Comparison of ENCODE assay signal across 11 cellular contexts in the genomic region with DNA sequence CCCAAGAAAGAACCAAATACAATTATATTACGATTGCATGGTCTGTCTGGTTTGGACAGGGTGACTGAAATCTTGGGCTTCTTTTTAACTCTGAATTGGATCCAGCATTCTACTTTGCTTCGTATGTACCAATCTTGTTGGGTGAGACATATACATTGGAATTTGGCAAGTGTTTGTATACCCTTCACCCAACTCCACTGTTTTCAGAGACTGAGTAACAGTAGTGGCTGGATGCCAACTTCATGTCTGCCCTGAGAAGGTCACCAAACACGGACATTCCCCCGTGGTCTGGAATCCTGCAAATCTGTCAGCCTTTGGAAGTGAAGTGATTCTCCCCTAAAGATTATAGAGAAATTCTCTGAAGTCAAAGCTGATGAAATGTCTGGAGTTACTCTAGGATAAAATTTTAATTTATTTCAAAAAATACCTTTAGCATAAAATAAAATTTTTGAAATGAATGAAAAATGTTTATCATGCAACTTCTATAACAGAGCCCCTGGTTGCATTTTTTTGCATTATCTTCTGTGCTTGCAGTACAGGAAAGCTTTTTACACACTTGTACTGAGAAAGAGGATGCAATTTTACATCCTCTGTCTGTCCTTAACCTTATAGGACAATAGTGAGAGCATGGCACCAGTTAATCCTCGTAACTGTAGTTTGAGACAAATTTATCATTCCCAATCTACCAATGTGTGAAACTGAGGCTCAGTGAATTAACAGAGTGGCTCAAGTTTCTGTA.
DNase-seq lines count a peak whose midpoint lies in the region; ATAC-seq, FAIRE-seq and TF ChIP-seq lines count a peak whose summit lies in the region.
"Had no signal": no experiment of that assay in that cellular context is flagged by ENCODE, and none has a peak within 500 bp of the region (broad histone marks: within the 10 kb centered on the region; RNA-seq: fewer than 3 reads in every experiment).

No MANE protein-coding gene starts in this region.

- H3K4me1 ChIP-seq in adipocyte (ENCODE audit: control insufficient read depth, insufficient read depth, low read length) = peaks cover 19% of the 10 kb centered on the region
- peaks cover 0 to 49% (median 29%) of the 10 kb centered on the region in 9 donors for H3K4me1 ChIP-seq in heart right ventricle
- no peaks in the 10 kb centered on the region for H3K4me1 ChIP-seq in CD8-positive, alpha-beta memory T cell (ENCODE audit: insufficient read depth, low read length)

- 44 to 49% methylated on average over 5 of the region's 5 CpGs for WGBS in heart right ventricle, 2 donors

- peaks cover 3 to 8% (median 4%) of the 10 kb centered on the region in 3 donors for H3K36me3 Mint-ChIP-seq in CD8-positive, alpha-beta memory T cell

- TF ChIP-seq CTCF in heart right ventricle (IDR thresholded peaks at IDR 0.05) = no peak

- CTCF ChIA-PET in CD8-positive, alpha-beta memory T cell (lab: Charles Lee) = no interaction called here

- H3K36me3 ChIP-seq in adipocyte (ENCODE audit: control insufficient read depth, insufficient read depth, low read length, severe bottlenecking) = no peaks in the 10 kb centered on the region
- peaks cover 0 to 18% (median 0%) of the 10 kb centered on the region in 9 donors for H3K36me3 ChIP-seq in heart right ventricle
- no peaks in the 10 kb centered on the region for H3K36me3 ChIP-seq in CD8-positive, alpha-beta memory T cell (ENCODE audit: insufficient read depth, low read length)
- H3K36me3 ChIP-seq: thoracic aorta had no signal

- H3K4me1 Mint-ChIP-seq in CD8-positive, alpha-beta memory T cell = no peaks in the 10 kb centered on the region
- H3K4me1 Mint-ChIP-seq: central memory CD8-positive, alpha-beta T cell had no signal

- peak overlapping the region; percentile 63 for H3K9ac ChIP-seq in adipocyte (ENCODE audit: low read length)

- peak overlapping the region; percentile 46 for H3K4me3 ChIP-seq in adipocyte (ENCODE audit: low read length)
- no peak overlapping the region for H3K4me3 ChIP-seq in heart right ventricle
- no peak overlapping the region for H3K4me3 ChIP-seq in CD8-positive, alpha-beta memory T cell (ENCODE audit: low read length)
- H3K4me3 ChIP-seq: thoracic aorta had no signal

- H3K9me3 Mint-ChIP-seq in CD8-positive, alpha-beta memory T cell = no peaks in the 10 kb centered on the region
- H3K9me3 Mint-ChIP-seq: central memory CD8-positive, alpha-beta T cell had no signal

- H3K9me3 ChIP-seq in adipocyte (ENCODE audit: control insufficient read depth, low read length) (no peaks in the 10 kb centered on the region), heart right ventricle (no peaks in the 10 kb centered on the region)
- H3K9me3 ChIP-seq in CD8-positive, alpha-beta memory T cell (ENCODE audit: low read length) = no peaks in the 10 kb centered on the region
- H3K9me3 ChIP-seq: thoracic aorta had no signal

- no peak for FAIRE-seq in urothelium cell line (lab: Jason Lieb, UNC)

- H3K4me3 Mint-ChIP-seq in CD8-positive, alpha-beta memory T cell = no peak overlapping the region
- H3K4me3 Mint-ChIP-seq: central memory CD8-positive, alpha-beta T cell had no signal

- DNase-seq in Right ventricle myocardium superior = no peak
- DNase-seq in cardiac septum (ENCODE audit: low spot score) = no peak
- DNase-seq in adipocyte (ENCODE audit: low read depth) = peak; percentile 97
- no peak for DNase-seq in heart right ventricle
- peak; percentile 71 for DNase-seq in urothelium cell line (ENCODE audit: low spot score)
- no peak for DNase-seq in NAMALWA (ENCODE audit: low spot score)
- DNase-seq in CD8-positive, alpha-beta memory T cell = no peak
- DNase-seq in NCI-H1417 (lab: John Stamatoyannopoulos, UW) = no peak
- DNase-seq: NCI-H146 had no signal

- peaks cover 0 to 2% of the 10 kb centered on the region in 2 donors for H3K27me3 Mint-ChIP-seq in CD8-positive, alpha-beta memory T cell

- H3K27me3 ChIP-seq in adipocyte (replicated peaks; ENCODE audit: control insufficient read depth, insufficient read depth, low read length) (no peaks in the 10 kb centered on the region), heart right ventricle (no peaks in the 10 kb centered on the region)
- H3K27me3 ChIP-seq in CD8-positive, alpha-beta memory T cell (ENCODE audit: insufficient read depth, low read length, poor library complexity, severe bottlenecking) = no peaks in the 10 kb centered on the region

- ATAC-seq in Right ventricle myocardium superior (ENCODE audit: poor library complexity) = peak; percentile 70
- peak in 7 of 8 donors; percentile 67 to 92 (median 79) for ATAC-seq in heart right ventricle

- intact Hi-C loops in Right ventricle myocardium superior (cut with DNase I) = no loop called here
- intact Hi-C loops in cardiac septum (cut with DNase I) = no loop called here
- intact Hi-C loops in heart right ventricle (cut with DNase I) = no loop called here

- H3K27ac Mint-ChIP-seq in CD8-positive, alpha-beta memory T cell = no peak overlapping the region

- POLR2A ChIA-PET in CD8-positive, alpha-beta memory T cell (lab: Charles Lee) = no interaction called here

- peak overlapping the region in 8 of 10 donors; percentile 6 to 56 (median 30) for H3K27ac ChIP-seq in heart right ventricle
- no peak overlapping the region for H3K27ac ChIP-seq in CD8-positive, alpha-beta memory T cell (ENCODE audit: low read depth, low read length)

Comparison
In these comparisons a context has a peak if more than half of its experiments do, and no peak if none do; other contexts are left out.
1. DNase-seq: peak in adipocyte (single experiment) and urothelium cell line (single experiment); none in Right ventricle myocardium superior (single experiment), cardiac septum (single experiment), heart right ventricle (0 of 2), NAMALWA (single experiment), CD8-positive, alpha-beta memory T cell (0 of 5) and NCI-H1417 (0 of 3).